In the genomic region with DNA sequence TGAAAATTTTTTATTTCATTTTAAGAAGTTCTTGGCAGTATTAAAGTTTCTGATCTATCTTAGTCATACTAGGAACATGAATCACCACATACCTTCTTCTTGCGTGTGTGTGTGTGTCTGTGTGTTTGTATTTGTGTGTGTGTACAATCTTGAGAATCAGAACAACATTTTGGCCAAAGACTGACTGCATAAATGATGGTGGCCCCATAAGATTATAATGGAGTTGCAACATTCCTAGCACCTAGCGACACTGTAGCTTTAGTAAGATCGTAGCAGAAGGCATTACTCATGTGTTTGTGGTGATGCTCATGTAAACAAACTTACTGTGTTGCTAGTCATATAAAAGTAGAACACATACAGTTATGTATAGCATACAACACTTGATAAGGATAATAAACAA, we compare ENCODE assay signal across 16 cellular contexts.
DNase-seq lines count a peak whose midpoint lies in the region; ATAC-seq and TF ChIP-seq lines count a peak whose summit lies in the region.
"Had no signal": no experiment of that assay in that cellular context is flagged by ENCODE, and none has a peak within 500 bp of the region (broad histone marks: within the 10 kb centered on the region; RNA-seq: fewer than 3 reads in every experiment).

No MANE protein-coding gene starts in this region.

- no peak for TF ChIP-seq CTCF in activated CD8-positive, alpha-beta T cell treated with anti-CD3 and anti-CD28 coated beads for 36 hours (IDR thresholded peaks at IDR 0.05)
- TF ChIP-seq CTCF in astrocyte of the spinal cord (IDR thresholded peaks at IDR 0.05; ENCODE audit: low read depth, low read length) = no peak
- no peak for TF ChIP-seq CTCF in osteoblast (IDR thresholded peaks at IDR 0.05; ENCODE audit: extremely low read depth, low read depth, low read length)
- TF ChIP-seq CTCF in heart right ventricle (IDR thresholded peaks at IDR 0.05) = no peak

- H3K36me3 Mint-ChIP-seq in activated CD8-positive, alpha-beta T cell treated with anti-CD3 and anti-CD28 coated beads for 36 hours (ENCODE audit: low read depth) = no peaks in the 10 kb centered on the region
- no peaks in the 10 kb centered on the region for H3K36me3 Mint-ChIP-seq in activated CD8-positive, alpha-beta T cell treated with anti-CD3 and anti-CD28 coated beads, Interleukin-2, amount 10 ng/mL, durations not matched to agents 7 days and 5 days (ENCODE audit: low read depth)
- H3K36me3 Mint-ChIP-seq: WTC11 had no signal

- H3K4me2 ChIP-seq in osteoblast (ENCODE audit: insufficient read depth, low read length) = no peak overlapping the region

- DNase-seq in activated CD8-positive, alpha-beta T cell treated with anti-CD3 and anti-CD28 coated beads for 36 hours = no peak
- DNase-seq in activated CD8-positive, alpha-beta T cell treated with anti-CD3 and anti-CD28 coated beads, Interleukin-2, amount 10 ng/mL, durations not matched to agents 7 days and 5 days = no peak
- peak; percentile 20 for DNase-seq in astrocyte of the spinal cord (ENCODE audit: low read depth, low spot score)
- DNase-seq in osteoblast (ENCODE audit: insufficient read length, low spot score, missing footprints) = no peak
- no peak for DNase-seq in heart right ventricle
- DNase-seq in hepatic stellate cell (ENCODE audit: low spot score) = no peak
- DNase-seq: ACHN; activated T-cell treated with anti-CD3 and anti-CD28 coated beads, Interleukin-2, amount 50 U/mL, for 1 hour; effector memory CD4-positive, alpha-beta T cell; left colon; PC-3 had no signal

- intact Hi-C loops in activated CD8-positive, alpha-beta T cell treated with anti-CD3 and anti-CD28 coated beads for 36 hours (cut with micrococcal nuclease) = no loop called here
- intact Hi-C loops in heart right ventricle (cut with DNase I) = no loop called here

- CTCF ChIA-PET in activated CD8-positive, alpha-beta T cell treated with anti-CD3 and anti-CD28 coated beads for 36 hours (lab: Charles Lee) = interaction anchor here (1.3 to 1.9 kb wide), 3 partner anchors 20 to 121 kb away, joined by 3 to 6 read pairs (median 4); no protein-coding TSS in a partner anchor
- CTCF ChIA-PET in activated CD8-positive, alpha-beta T cell treated with anti-CD3 and anti-CD28 coated beads, Interleukin-2, amount 10 ng/mL, durations not matched to agents 7 days and 5 days (lab: Charles Lee) = no interaction called here

- 86 to 88% methylated on average over 3 of the region's 3 CpGs for WGBS in heart right ventricle, 2 donors

- H3K4me1 ChIP-seq in osteoblast (ENCODE audit: insufficient read depth, low read length) (peaks cover 22% of the 10 kb centered on the region), heart right ventricle (no peaks in the 10 kb centered on the region)

- peak overlapping the region; percentile 72 for H3K27ac ChIP-seq in osteoblast (ENCODE audit: low read depth, low read length)
- H3K27ac ChIP-seq in heart right ventricle = no peak overlapping the region

- no peak overlapping the region for H3K4me3 Mint-ChIP-seq in activated CD8-positive, alpha-beta T cell treated with anti-CD3 and anti-CD28 coated beads for 36 hours
- no peak overlapping the region for H3K4me3 Mint-ChIP-seq in activated CD8-positive, alpha-beta T cell treated with anti-CD3 and anti-CD28 coated beads, Interleukin-2, amount 10 ng/mL, durations not matched to agents 7 days and 5 days
- H3K4me3 Mint-ChIP-seq: WTC11 had no signal

- peaks cover 2% of the 10 kb centered on the region for H3K9me3 Mint-ChIP-seq in activated CD8-positive, alpha-beta T cell treated with anti-CD3 and anti-CD28 coated beads for 36 hours
- H3K9me3 Mint-ChIP-seq in activated CD8-positive, alpha-beta T cell treated with anti-CD3 and anti-CD28 coated beads, Interleukin-2, amount 10 ng/mL, durations not matched to agents 7 days and 5 days (ENCODE audit: insufficient read depth) = no peaks in the 10 kb centered on the region

- H3K4me1 Mint-ChIP-seq in activated CD8-positive, alpha-beta T cell treated with anti-CD3 and anti-CD28 coated beads for 36 hours (ENCODE audit: low read depth) = peaks cover 14% of the 10 kb centered on the region
- H3K4me1 Mint-ChIP-seq in activated CD8-positive, alpha-beta T cell treated with anti-CD3 and anti-CD28 coated beads, Interleukin-2, amount 10 ng/mL, durations not matched to agents 7 days and 5 days (ENCODE audit: low read depth) = peaks cover 2% of the 10 kb centered on the region
- H3K4me1 Mint-ChIP-seq: WTC11 had no signal

- H3K36me3 ChIP-seq in osteoblast (ENCODE audit: insufficient read depth, low read length) (no peaks in the 10 kb centered on the region), heart right ventricle (no peaks in the 10 kb centered on the region)
- H3K36me3 ChIP-seq: tibial nerve had no signal

- H3K27me3 ChIP-seq in osteoblast (ENCODE audit: insufficient read depth, low read length) = no peaks in the 10 kb centered on the region
- H3K27me3 ChIP-seq in heart right ventricle = no peaks in the 10 kb centered on the region
- H3K27me3 ChIP-seq: tibial nerve had no signal

- in situ Hi-C loops in astrocyte of the spinal cord (cut with HindIII; ENCODE audit: low sequenced_read_pairs) = no loop called here

- H3K79me2 ChIP-seq in osteoblast (ENCODE audit: insufficient read depth, low read length) = no peaks in the 10 kb centered on the region

- no peak overlapping the region for H2AFZ ChIP-seq in osteoblast (ENCODE audit: low read length)

- H4K20me1 ChIP-seq in osteoblast (ENCODE audit: insufficient read depth, low read length) = no peaks in the 10 kb centered on the region

- POLR2A ChIA-PET in activated CD8-positive, alpha-beta T cell treated with anti-CD3 and anti-CD28 coated beads for 36 hours (lab: Charles Lee) = no interaction called here
- POLR2A ChIA-PET in activated CD8-positive, alpha-beta T cell treated with anti-CD3 and anti-CD28 coated beads, Interleukin-2, amount 10 ng/mL, durations not matched to agents 7 days and 5 days (lab: Charles Lee) = interaction anchor here (1.1 kb wide), 1 partner anchor 121 kb away, joined by 4 read pairs; no protein-coding TSS in a partner anchor

- H3K4me3 ChIP-seq in astrocyte of the spinal cord (ENCODE audit: low read depth, low read length) = no peak overlapping the region
- no peak overlapping the region for H3K4me3 ChIP-seq in osteoblast (ENCODE audit: insufficient read depth, low read length)
- no peak overlapping the region for H3K4me3 ChIP-seq in heart right ventricle
- H3K4me3 ChIP-seq: tibial nerve had no signal

- peak; percentile 68 for ATAC-seq in activated CD8-positive, alpha-beta T cell treated with anti-CD3 and anti-CD28 coated beads for 36 hours
- ATAC-seq in activated CD8-positive, alpha-beta T cell treated with anti-CD3 and anti-CD28 coated beads, Interleukin-2, amount 10 ng/mL, durations not matched to agents 7 days and 5 days = no peak
- ATAC-seq in HG02884 (IDR thresholded peaks at IDR 0.05; ENCODE audit: unreplicated experiment) (peak; percentile 28), heart right ventricle (no peak), GM21526 (IDR thresholded peaks at IDR 0.05; ENCODE audit: low FRiP score, unreplicated experiment) (no peak)
- ATAC-seq: left colon, PC-3, WTC11 had no signal

- no peaks in the 10 kb centered on the region for H3K27me3 Mint-ChIP-seq in activated CD8-positive, alpha-beta T cell treated with anti-CD3 and anti-CD28 coated beads for 36 hours
- H3K27me3 Mint-ChIP-seq in activated CD8-positive, alpha-beta T cell treated with anti-CD3 and anti-CD28 coated beads, Interleukin-2, amount 10 ng/mL, durations not matched to agents 7 days and 5 days (ENCODE audit: low read depth) = no peaks in the 10 kb centered on the region
- H3K27me3 Mint-ChIP-seq: progenitor cell of endocrine pancreas had no signal

- H3K9me3 ChIP-seq in osteoblast (ENCODE audit: low read depth, low read length) (no peaks in the 10 kb centered on the region), heart right ventricle (peaks cover 0 to 2% (median 0%) of the 10 kb centered on the region in 11 donors)
- H3K9me3 ChIP-seq: tibial nerve had no signal

- H3K27ac Mint-ChIP-seq in activated CD8-positive, alpha-beta T cell treated with anti-CD3 and anti-CD28 coated beads for 36 hours = peak overlapping the region; percentile 28
- H3K27ac Mint-ChIP-seq in activated CD8-positive, alpha-beta T cell treated with anti-CD3 and anti-CD28 coated beads, Interleukin-2, amount 10 ng/mL, durations not matched to agents 7 days and 5 days = no peak overlapping the region
- H3K27ac Mint-ChIP-seq: progenitor cell of endocrine pancreas, WTC11 had no signal

Comparison
In these comparisons a context has a peak if more than half of its experiments do, and no peak if none do; other contexts are left out.
1. ATAC-seq: peak in activated CD8-positive, alpha-beta T cell treated with anti-CD3 and anti-CD28 coated beads for 36 hours (single experiment) and HG02884 (single experiment); none in activated CD8-positive, alpha-beta T cell treated with anti-CD3 and anti-CD28 coated beads, Interleukin-2, amount 10 ng/mL, durations not matched to agents 7 days and 5 days (single experiment), heart right ventricle (0 of 8) and GM21526 (single experiment).